Comparison of ENCODE assay signal across 16 cellular contexts in genomic region chr15:77163806-77164384, GRCh38.
"Had no signal": no experiment of that assay in that cellular context is flagged by ENCODE, and none has a peak within 500 bp of the region (broad histone marks: within the 10 kb centered on the region; RNA-seq: fewer than 3 reads in every experiment).

No MANE protein-coding gene starts in this region.

- H3K9me3 ChIP-seq: breast epithelium, esophagus muscularis mucosa, SJSA1, transverse colon had no signal

- H3K27ac ChIP-seq: breast epithelium, esophagus muscularis mucosa, SJSA1, transverse colon had no signal

- H3K27ac Mint-ChIP-seq: activated CD4-positive, alpha-beta memory T cell treated with anti-CD3 and anti-CD28 coated beads, Interleukin-2, amount 10 ng/mL, durations not matched to agents 7 days and 5 days; activated naive CD4-positive, alpha-beta T cell treated with anti-CD3 and anti-CD28 coated beads, Interleukin-2, amount 10 ng/mL, durations not matched to agents 7 days and 5 days had no signal

- H3K4me3 Mint-ChIP-seq: activated CD4-positive, alpha-beta memory T cell treated with anti-CD3 and anti-CD28 coated beads, Interleukin-2, amount 10 ng/mL, durations not matched to agents 7 days and 5 days; activated naive CD4-positive, alpha-beta T cell treated with anti-CD3 and anti-CD28 coated beads, Interleukin-2, amount 10 ng/mL, durations not matched to agents 7 days and 5 days had no signal

- H3K9me3 Mint-ChIP-seq: activated CD4-positive, alpha-beta memory T cell treated with anti-CD3 and anti-CD28 coated beads, Interleukin-2, amount 10 ng/mL, durations not matched to agents 7 days and 5 days; activated naive CD4-positive, alpha-beta T cell treated with anti-CD3 and anti-CD28 coated beads, Interleukin-2, amount 10 ng/mL, durations not matched to agents 7 days and 5 days had no signal

- H3K4me1 ChIP-seq: SJSA1 had no signal

- H3K27me3 ChIP-seq: breast epithelium, esophagus muscularis mucosa, SJSA1, transverse colon had no signal

- H3K36me3 Mint-ChIP-seq: activated naive CD4-positive, alpha-beta T cell treated with anti-CD3 and anti-CD28 coated beads, Interleukin-2, amount 10 ng/mL, durations not matched to agents 7 days and 5 days had no signal

- H3K36me3 ChIP-seq: breast epithelium, esophagus muscularis mucosa, transverse colon had no signal

- DNase-seq: activated CD4-positive, alpha-beta memory T cell treated with anti-CD3 and anti-CD28 coated beads, Interleukin-2, amount 10 ng/mL, durations not matched to agents 7 days and 5 days; activated CD4-positive, alpha-beta T cell treated with anti-CD3 and anti-CD28 coated beads for 1 hour; activated CD8-positive, alpha-beta memory T cell treated with anti-CD3 and anti-CD28 coated beads, Interleukin-2, amount 50 U/mL, for 48 hours; activated naive CD4-positive, alpha-beta T cell treated with anti-CD3 and anti-CD28 coated beads, Interleukin-2, amount 10 ng/mL, durations not matched to agents 7 days and 5 days; amygdala; foreskin fibroblast; glutamatergic neuron; mammary epithelial cell; small intestine; substantia nigra; SW 1271; T-helper 9 cell; transverse colon had no signal

- H3K4me3 ChIP-seq: breast epithelium, esophagus muscularis mucosa, SJSA1, transverse colon had no signal

- H3K27me3 Mint-ChIP-seq: activated CD4-positive, alpha-beta memory T cell treated with anti-CD3 and anti-CD28 coated beads, Interleukin-2, amount 10 ng/mL, durations not matched to agents 7 days and 5 days; activated naive CD4-positive, alpha-beta T cell treated with anti-CD3 and anti-CD28 coated beads, Interleukin-2, amount 10 ng/mL, durations not matched to agents 7 days and 5 days had no signal
